Comparison of ENCODE assay signal across 8 cellular contexts in the genomic region with DNA sequence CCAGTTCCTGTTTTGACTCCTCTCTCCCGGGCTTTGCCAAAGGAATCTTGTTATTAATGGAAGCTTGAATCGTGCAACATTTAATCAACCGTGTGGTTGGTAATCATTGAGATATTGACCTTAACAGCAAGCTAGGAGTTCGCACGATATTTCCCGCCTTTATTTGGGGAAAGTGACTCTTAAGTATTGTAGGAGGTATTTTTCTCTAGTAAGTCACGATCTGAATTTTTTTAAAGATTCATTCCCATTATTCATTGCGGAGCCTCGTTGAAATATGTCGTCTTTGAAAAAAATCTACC. TPM values are rescaled to one million over a fixed set of nuclear protein-coding genes. Genes with fewer than 3 reads are reported as not detected.
DNase-seq lines count a peak whose midpoint lies in the region; ATAC-seq, FAIRE-seq and TF ChIP-seq lines count a peak whose summit lies in the region.

No MANE protein-coding gene starts in this region.

- H3K27ac Mint-ChIP-seq in Caco-2 (ENCODE audit: unreplicated experiment): peak overlapping the region; percentile 98

- no TSS peak for BruUV-seq in Caco-2 (replicated peaks; lab: Mats Ljungman, UMichigan)
- BruUV-seq in PC-3 (replicated peaks; lab: Mats Ljungman, UMichigan): no TSS peak
- BruUV-seq in endothelial cell of umbilical vein (replicated peaks; lab: Mats Ljungman, UMichigan): no TSS peak

- intact Hi-C loops in Caco-2 (cut with micrococcal nuclease; ENCODE audit: unreplicated experiment): loop anchor here (1.0 to 5.0 kb wide), 4 partner anchors 47 to 143 kb away; partner anchors contain the start of genes DUSP19 and NCKAP1
- intact Hi-C loops in PC-3 (cut with micrococcal nuclease): loop anchor here (1.0 to 2.0 kb wide), 3 partner anchors 31 to 86 kb away; partner anchors contain the start of genes DUSP19 and NCKAP1
- intact Hi-C loops in endothelial cell of umbilical vein (cut with micrococcal nuclease): loop anchor here (1.0 to 2.0 kb wide), 3 partner anchors 47 to 87 kb away; partner anchors contain the start of genes DUSP19 and NCKAP1

- no peak for TF ChIP-seq CTCF in Caco-2 (IDR thresholded peaks at IDR 0.05; ENCODE audit: insufficient read depth in 1 of 2, low read depth in 1 of 2, low read length in 1 of 2, severe bottlenecking in 1 of 2, unreplicated experiment in 1 of 2)
- no peak for TF ChIP-seq CTCF in PC-3 (conservative IDR thresholded peaks at IDR 0.05; ENCODE audit: low read depth, low read length)
- TF ChIP-seq CTCF in endothelial cell of umbilical vein (IDR thresholded peaks at IDR 0.05; ENCODE audit: extremely low read depth in 1 of 2, insufficient read depth in 1 of 2, low read depth in 1 of 2, low read length in 2 of 2): no peak
- TF ChIP-seq CTCF in osteoblast (IDR thresholded peaks at IDR 0.05; ENCODE audit: extremely low read depth, low read depth, low read length): no peak

- H3K36me3 ChIP-seq in Caco-2 (ENCODE audit: control insufficient read depth, insufficient read depth, low read length) (no peaks in the 10 kb centered on the region), PC-3 (ENCODE audit: low read depth, low read length) (peaks cover 14% of the 10 kb centered on the region), endothelial cell of umbilical vein (ENCODE audit: control insufficient read depth in 2 of 2, extremely low read depth in 1 of 2, insufficient read depth in 2 of 2, low read length in 2 of 2) (peaks cover 0 to 8% of the 10 kb centered on the region in 2 experiments), osteoblast (ENCODE audit: insufficient read depth, low read length) (no peaks in the 10 kb centered on the region)

- CTCF ChIA-PET in Caco-2 (lab: Charles Lee): no interaction called here
- CTCF ChIA-PET in PC-3 (lab: Charles Lee): no interaction called here
- CTCF ChIA-PET in endothelial cell of umbilical vein (lab: Charles Lee): interaction anchor here (0.6 kb wide), 1 partner anchor 46 kb away, joined by 3 read pairs; the partner anchor contains the start of gene DUSP19

- no peaks in the 10 kb centered on the region for H3K27me3 Mint-ChIP-seq in Caco-2 (ENCODE audit: insufficient read depth, unreplicated experiment)

- peak overlapping the region; percentile 96 for H3K4me3 Mint-ChIP-seq in Caco-2 (ENCODE audit: unreplicated experiment)

- H3K27ac ChIP-seq in PC-3 (ENCODE audit: low read length) (peak overlapping the region; percentile 92), endothelial cell of umbilical vein (ENCODE audit: insufficient read depth, low read depth, low read length) (peak overlapping the region; percentile 71), osteoblast (ENCODE audit: low read depth, low read length) (peak overlapping the region; percentile 81)

- no peaks in the 10 kb centered on the region for H3K9me3 Mint-ChIP-seq in Caco-2 (ENCODE audit: unreplicated experiment)

- no peaks in the 10 kb centered on the region for H3K27me3 ChIP-seq in Caco-2 (replicated peaks; ENCODE audit: control insufficient read depth, insufficient read depth, low read length)
- no peaks in the 10 kb centered on the region for H3K27me3 ChIP-seq in PC-3 (ENCODE audit: low read length)
- no peaks in the 10 kb centered on the region for H3K27me3 ChIP-seq in endothelial cell of umbilical vein (ENCODE audit: control insufficient read depth in 2 of 2, insufficient read depth in 2 of 2, low read length in 2 of 2)
- no peaks in the 10 kb centered on the region for H3K27me3 ChIP-seq in osteoblast (ENCODE audit: insufficient read depth, low read length)

- no peak for TF ChIP-seq POLR2A in endothelial cell of umbilical vein (IDR thresholded peaks at IDR 0.05; ENCODE audit: low read depth, low read length)

- H3K79me2 ChIP-seq in PC-3 (ENCODE audit: low read length) (peaks cover 55% of the 10 kb centered on the region), endothelial cell of umbilical vein (ENCODE audit: control insufficient read depth, insufficient read depth, low read length) (peaks cover 51% of the 10 kb centered on the region), osteoblast (ENCODE audit: insufficient read depth, low read length) (peaks cover 45% of the 10 kb centered on the region)

- H3K9me3 ChIP-seq in Caco-2 (no peaks in the 10 kb centered on the region), PC-3 (ENCODE audit: low read length) (no peaks in the 10 kb centered on the region), endothelial cell of umbilical vein (replicated peaks; ENCODE audit: control insufficient read depth, insufficient read depth, low read length) (no peaks in the 10 kb centered on the region), osteoblast (ENCODE audit: low read depth, low read length) (no peaks in the 10 kb centered on the region)

- peak overlapping the region; percentile 90 for H2AFZ ChIP-seq in PC-3 (ENCODE audit: low read length)
- peak overlapping the region; percentile 90 for H2AFZ ChIP-seq in endothelial cell of umbilical vein (ENCODE audit: low read depth, low read length)
- peak overlapping the region; percentile 97 for H2AFZ ChIP-seq in osteoblast (ENCODE audit: low read length)

- H3K4me1 ChIP-seq in Caco-2 (0 out of 2 replicates have a peak, but pooled peaks cover 5% of the 10 kb centered on the region), PC-3 (ENCODE audit: insufficient read depth, low read length) (peaks cover 15% of the 10 kb centered on the region), endothelial cell of umbilical vein (ENCODE audit: control insufficient read depth, extremely low read depth, insufficient read depth, low read length) (peaks cover 12% of the 10 kb centered on the region), osteoblast (ENCODE audit: insufficient read depth, low read length) (peaks cover 16% of the 10 kb centered on the region)

- DNase-seq in Caco-2: no peak
- DNase-seq in PC-3: no peak
- no peak for DNase-seq in endothelial cell of umbilical vein (ENCODE audit: low read depth, low spot score)
- DNase-seq in osteoblast (ENCODE audit: insufficient read length, low spot score, missing footprints): no peak
- DNase-seq in NCI-H1092 treated with DMSO at 0.1 percent for 48 hours (lab: John Stamatoyannopoulos, UW): no peak
- no peak for DNase-seq in cerebellar nuclear complex (lab: John Stamatoyannopoulos, UW)
- no peak for DNase-seq in kidney tubule cell (ENCODE audit: low spot score)
- DNase-seq in GOT3 (lab: John Stamatoyannopoulos, UW): no peak

- peaks cover 14% of the 10 kb centered on the region for H3K4me1 Mint-ChIP-seq in Caco-2 (ENCODE audit: low read depth, unreplicated experiment)

- H3K36me3 Mint-ChIP-seq in Caco-2 (ENCODE audit: insufficient read depth, unreplicated experiment): peaks cover 30% of the 10 kb centered on the region

- peak overlapping the region; percentile 94 for H3K9ac ChIP-seq in PC-3 (ENCODE audit: low read length)
- peak overlapping the region; percentile 84 for H3K9ac ChIP-seq in endothelial cell of umbilical vein (replicated peaks; ENCODE audit: extremely low read depth, insufficient read depth, low read length)

- FAIRE-seq in endothelial cell of umbilical vein (lab: Jason Lieb, UNC): no peak

- no peaks in the 10 kb centered on the region for H3K9me1 ChIP-seq in endothelial cell of umbilical vein (replicated peaks; ENCODE audit: control insufficient read depth, extremely low read depth, insufficient read depth, low read length)

- H4K20me1 ChIP-seq in PC-3 (ENCODE audit: low read length): peaks cover 21% of the 10 kb centered on the region
- no peaks in the 10 kb centered on the region for H4K20me1 ChIP-seq in endothelial cell of umbilical vein (replicated peaks; ENCODE audit: control insufficient read depth, extremely low read depth, insufficient read depth, low read length)
- H4K20me1 ChIP-seq in osteoblast (ENCODE audit: insufficient read depth, low read length): no peaks in the 10 kb centered on the region

- POLR2A ChIA-PET in Caco-2 (lab: Charles Lee): no interaction called here
- POLR2A ChIA-PET in PC-3 (lab: Charles Lee; ENCODE audit: unreplicated experiment): interaction anchor here (0.6 kb wide), 1 partner anchor 99 kb away, joined by 12 read pairs; no protein-coding TSS in a partner anchor
- POLR2A ChIA-PET in endothelial cell of umbilical vein (lab: Charles Lee): interaction anchor here (0.6 kb wide), 1 partner anchor 1738 kb away, joined by 3 read pairs; no protein-coding TSS in a partner anchor

- no peaks in the 10 kb centered on the region for H3F3A ChIP-seq in PC-3 (ENCODE audit: low read length, unreplicated experiment)

- H3K4me2 ChIP-seq in PC-3 (ENCODE audit: low read length) (peak overlapping the region; percentile 88), endothelial cell of umbilical vein (ENCODE audit: insufficient read depth, low read length) (peak overlapping the region; percentile 86), osteoblast (ENCODE audit: insufficient read depth, low read length) (peak overlapping the region; percentile 93)

- no peaks in the 10 kb centered on the region for H3K9me2 ChIP-seq in PC-3 (replicated peaks; ENCODE audit: low read length)

- dilution Hi-C loops in endothelial cell of umbilical vein (cut with MboI; ENCODE audit: extremely low pct_ligation_motif_present, low sequenced_read_pairs): no loop called here

- no peak for ATAC-seq in PC-3

- H3K4me3 ChIP-seq in Caco-2 (ENCODE audit: low read depth, low read length): peak overlapping the region; percentile 73
- H3K4me3 ChIP-seq in PC-3 (ENCODE audit: low read length): peak overlapping the region; percentile 85
- peak overlapping the region; percentile 61 to 81 (median 72) for H3K4me3 ChIP-seq in endothelial cell of umbilical vein (replicated peaks in 1 of 3; ENCODE audit: insufficient read depth in 1 of 3, low read depth in 1 of 3, low read length in 3 of 3)
- H3K4me3 ChIP-seq in osteoblast (ENCODE audit: insufficient read depth, low read length): peak overlapping the region; percentile 81

RNA-seq across cellular contexts. Expression of gene NUP35, which starts 0.7 kb away (rescaled TPM):
- total RNA-seq in Caco-2 (2022) (34.7 and 36.1 TPM in 2 replicates), PC-3 (2014; rRNA removed) (25.0 and 26.0 TPM in 2 replicates), endothelial cell of umbilical vein (18.5 and 22.1 TPM in 2 replicates), osteoblast (7.4 and 8.3 TPM in 2 replicates)
- polyA plus RNA-seq in endothelial cell of umbilical vein: 8.4 and 8.6 TPM in 2 replicates
- 10.3 and 11.4 TPM in 2 replicates for polyA plus RNA-seq in endothelial cell of umbilical vein (2011; cell fraction: cytosol; rRNA removed)
- polyA plus RNA-seq in endothelial cell of umbilical vein (2011; cell fraction: nucleus; rRNA removed): 12.0 and 14.6 TPM in 2 replicates
- polyA plus RNA-seq in endothelial cell of umbilical vein (2012): 12.7 and 19.5 TPM in 2 replicates
- polyA minus RNA-seq in endothelial cell of umbilical vein: 15.2 and 15.4 TPM in 2 replicates
- 8.8 TPM for polyA minus RNA-seq in endothelial cell of umbilical vein (2011; cell fraction: cytosol; rRNA and poly(A)+ RNA removed)
- polyA minus RNA-seq in endothelial cell of umbilical vein (2011; cell fraction: nucleus; rRNA and poly(A)+ RNA removed): 20.7 and 28.3 TPM in 2 replicates

RNA-seq across cellular contexts. Expression of gene DUSP19, which starts 46.4 kb away (rescaled TPM):
- total RNA-seq in Caco-2 (2022): 3.6 and 3.9 TPM in 2 replicates
- total RNA-seq in PC-3 (2014; rRNA removed): 0.51 and 0.58 TPM in 2 replicates
- 1.7 and 1.9 TPM in 2 replicates for total RNA-seq in endothelial cell of umbilical vein
- 0.53 and 0.69 TPM in 2 replicates for polyA plus RNA-seq in endothelial cell of umbilical vein
- 0.59 and 0.92 TPM in 2 replicates for polyA plus RNA-seq in endothelial cell of umbilical vein (2011; cell fraction: cytosol; rRNA removed)
- polyA plus RNA-seq in endothelial cell of umbilical vein (2011; cell fraction: nucleus; rRNA removed): 0.36 and 1.0 TPM in 2 replicates
- 0.74 and 0.75 TPM in 2 replicates for polyA plus RNA-seq in endothelial cell of umbilical vein (2012)
- 2.0 and 2.6 TPM in 2 replicates for polyA minus RNA-seq in endothelial cell of umbilical vein
- 1.8 TPM for polyA minus RNA-seq in endothelial cell of umbilical vein (2011; cell fraction: cytosol; rRNA and poly(A)+ RNA removed)
- polyA minus RNA-seq in endothelial cell of umbilical vein (2011; cell fraction: nucleus; rRNA and poly(A)+ RNA removed): 0.29 and 0.91 TPM in 2 replicates
- total RNA-seq in osteoblast: 2.4 and 2.9 TPM in 2 replicates
